In genomic region chr17:6304894-6305612, GRCh38 we compare ENCODE assay signal across 19 cellular contexts.
DNase-seq lines count a peak whose midpoint lies in the region; ATAC-seq and TF ChIP-seq lines count a peak whose summit lies in the region.
"Had no signal": no experiment of that assay in that cellular context is flagged by ENCODE, and none has a peak within 500 bp of the region (broad histone marks: within the 10 kb centered on the region; RNA-seq: fewer than 3 reads in every experiment).

No MANE protein-coding gene starts in this region.

- DNase-seq in NCI-H1694 treated with DMSO at 0.1 percent for 48 hours (lab: John Stamatoyannopoulos, UW): peak; percentile 44
- no peak for DNase-seq in NCI-H1694 (lab: John Stamatoyannopoulos, UW)
- peak; percentile 24 for DNase-seq in DMS153 treated with DMSO at 0.1 percent for 48 hours (lab: John Stamatoyannopoulos, UW; ENCODE audit: unreplicated experiment)
- peak; percentile 30 for DNase-seq in NCI-H774 (lab: John Stamatoyannopoulos, UW)
- peak; percentile 74 for DNase-seq in kidney tubule cell (ENCODE audit: low spot score)
- no peak for DNase-seq in progenitor cell of endocrine pancreas (ENCODE audit: low spot score, unreplicated experiment)
- no peak for DNase-seq in medulla oblongata (ENCODE audit: extremely low spot score)
- DNase-seq: 8988T, Caco-2, DMS53, NCI-H1092 treated with DMSO at 0.1 percent for 48 hours, NCI-H1930, NCI-H446, NCI-H526 treated with DMSO at 0.1 percent for 48 hours, RPMI8226, SHP77 treated with DMSO at 0.1 percent for 48 hours, SK-N-SH had no signal

- ATAC-seq in HG02852 (IDR thresholded peaks at IDR 0.05; ENCODE audit: unreplicated experiment): no peak

- TF ChIP-seq CTCF in progenitor cell of endocrine pancreas (IDR thresholded peaks at IDR 0.05; ENCODE audit: unreplicated experiment): no peak

- peaks cover 30% of the 10 kb centered on the region for H3K27me3 Mint-ChIP-seq in progenitor cell of endocrine pancreas

- H3K36me3 Mint-ChIP-seq in progenitor cell of endocrine pancreas (ENCODE audit: insufficient read depth): no peaks in the 10 kb centered on the region
- H3K36me3 Mint-ChIP-seq: CD14-positive monocyte had no signal

- no peaks in the 10 kb centered on the region for H3K4me1 Mint-ChIP-seq in progenitor cell of endocrine pancreas (ENCODE audit: low read depth)
- H3K4me1 Mint-ChIP-seq: CD14-positive monocyte had no signal

- no peak overlapping the region for H3K27ac Mint-ChIP-seq in progenitor cell of endocrine pancreas

- no peak overlapping the region for H3K4me3 Mint-ChIP-seq in progenitor cell of endocrine pancreas (ENCODE audit: low read depth)
- H3K4me3 Mint-ChIP-seq: CD14-positive monocyte had no signal

- no peaks in the 10 kb centered on the region for H3K9me3 Mint-ChIP-seq in progenitor cell of endocrine pancreas (ENCODE audit: low read depth)

Comparison
In these comparisons a context has a peak if more than half of its experiments do, and no peak if none do; other contexts are left out.
1. DNase-seq: peak in NCI-H1694 treated with DMSO at 0.1 percent for 48 hours (single experiment), DMS153 treated with DMSO at 0.1 percent for 48 hours (single experiment), NCI-H774 (single experiment) and kidney tubule cell (single experiment); none in NCI-H1694 (single experiment), progenitor cell of endocrine pancreas (single experiment) and medulla oblongata (single experiment).